1 cellular context compared by ENCODE assay signal in the genomic region with DNA sequence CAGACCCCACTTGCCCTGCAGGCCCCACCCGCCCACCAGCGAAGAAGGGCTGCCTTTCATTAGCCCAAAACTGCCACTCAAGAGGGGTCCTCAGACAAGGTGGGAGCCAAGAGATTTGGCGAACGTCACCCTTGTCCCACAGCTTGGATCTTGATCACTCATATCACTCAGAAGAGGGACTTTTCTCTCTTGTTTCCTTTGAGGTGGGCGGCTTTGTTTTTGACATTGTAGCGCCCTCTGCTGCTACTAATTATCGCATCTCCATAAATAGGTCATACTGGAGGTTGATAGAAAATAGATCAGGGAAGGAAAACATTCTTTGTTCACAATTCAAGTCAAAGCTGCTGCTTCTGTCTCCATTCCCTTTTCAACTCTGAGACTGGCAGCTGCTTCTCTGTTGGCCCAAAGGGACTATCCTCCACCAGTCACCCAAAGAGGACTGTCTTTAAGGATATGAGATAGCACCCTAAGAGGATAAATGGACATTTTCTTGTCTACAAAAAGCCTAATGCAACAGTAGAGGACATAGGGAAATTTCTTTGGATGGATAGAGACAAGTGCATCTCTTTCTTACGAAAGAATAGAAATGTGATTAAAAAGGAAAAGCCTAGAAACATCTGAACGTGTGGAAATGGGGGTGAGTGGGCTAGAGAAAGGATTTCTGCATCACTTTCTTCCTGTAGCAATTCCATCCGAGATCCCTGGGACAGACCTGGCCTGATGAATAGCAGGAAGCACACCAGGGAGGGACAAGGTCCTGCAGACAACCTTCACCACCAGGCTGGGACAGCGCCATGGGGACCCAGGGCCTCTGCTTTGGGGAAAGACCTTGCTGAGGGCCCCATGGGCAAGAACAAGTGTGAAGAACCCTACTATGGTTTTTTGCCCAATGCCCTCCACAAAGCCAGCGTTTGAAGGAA.
TF ChIP-seq lines count a peak whose summit lies in the region.

No MANE protein-coding gene starts in this region.

TF ChIP-seq in GM12878, 131 proteins besides CTCF, POLR2A, EP300 and RAD21 (continued from another document):
- TF ChIP-seq PAX5 (IDR thresholded peaks at IDR 0.05; ENCODE audit: borderline replicate concordance, low read depth, low read length) (no peak), IRF4 (IDR thresholded peaks at IDR 0.05; ENCODE audit: low read depth, low read length) (peak; percentile 70; the same call in 1 of the 2 replicates), PML (IDR thresholded peaks at IDR 0.05; ENCODE audit: low read length) (no peak), BACH1 (IDR thresholded peaks at IDR 0.05; ENCODE audit: borderline replicate concordance) (no peak), JUNB (IDR thresholded peaks at IDR 0.05) (peak; percentile 61; the same call in 1 of the 2 replicates), RUNX3 (IDR thresholded peaks at IDR 0.05; ENCODE audit: low read length) (peak; percentile 67), EED (IDR thresholded peaks at IDR 0.05; ENCODE audit: low read depth) (peak; percentile 78), KAT2A (conservative IDR thresholded peaks at IDR 0.05; ENCODE audit: control insufficient read depth, low read depth, low read length) (no peak), MTA2 (IDR thresholded peaks at IDR 0.05; ENCODE audit: low read depth) (peak; percentile 24; the same call in 1 of the 2 replicates), SMC3 (IDR thresholded peaks at IDR 0.05; ENCODE audit: borderline replicate concordance, low read length) (peak; percentile 92), ATF7 (IDR thresholded peaks at IDR 0.05; ENCODE audit: low read depth) (peak; percentile 58)
- TF ChIP-seq, protein P1, sequence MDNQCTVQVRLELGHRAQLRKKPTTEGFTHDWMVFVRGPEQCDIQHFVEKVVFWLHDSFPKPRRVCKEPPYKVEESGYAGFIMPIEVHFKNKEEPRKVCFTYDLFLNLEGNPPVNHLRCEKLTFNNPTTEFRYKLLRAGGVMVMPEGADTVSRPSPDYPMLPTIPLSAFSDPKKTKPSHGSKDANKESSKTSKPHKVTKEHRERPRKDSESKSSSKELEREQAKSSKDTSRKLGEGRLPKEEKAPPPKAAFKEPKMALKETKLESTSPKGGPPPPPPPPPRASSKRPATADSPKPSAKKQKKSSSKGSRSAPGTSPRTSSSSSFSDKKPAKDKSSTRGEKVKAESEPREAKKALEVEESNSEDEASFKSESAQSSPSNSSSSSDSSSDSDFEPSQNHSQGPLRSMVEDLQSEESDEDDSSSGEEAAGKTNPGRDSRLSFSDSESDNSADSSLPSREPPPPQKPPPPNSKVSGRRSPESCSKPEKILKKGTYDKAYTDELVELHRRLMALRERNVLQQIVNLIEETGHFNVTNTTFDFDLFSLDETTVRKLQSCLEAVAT (IDR thresholded peaks at IDR 0.05) = peak; percentile 77
- TF ChIP-seq, protein P2, sequence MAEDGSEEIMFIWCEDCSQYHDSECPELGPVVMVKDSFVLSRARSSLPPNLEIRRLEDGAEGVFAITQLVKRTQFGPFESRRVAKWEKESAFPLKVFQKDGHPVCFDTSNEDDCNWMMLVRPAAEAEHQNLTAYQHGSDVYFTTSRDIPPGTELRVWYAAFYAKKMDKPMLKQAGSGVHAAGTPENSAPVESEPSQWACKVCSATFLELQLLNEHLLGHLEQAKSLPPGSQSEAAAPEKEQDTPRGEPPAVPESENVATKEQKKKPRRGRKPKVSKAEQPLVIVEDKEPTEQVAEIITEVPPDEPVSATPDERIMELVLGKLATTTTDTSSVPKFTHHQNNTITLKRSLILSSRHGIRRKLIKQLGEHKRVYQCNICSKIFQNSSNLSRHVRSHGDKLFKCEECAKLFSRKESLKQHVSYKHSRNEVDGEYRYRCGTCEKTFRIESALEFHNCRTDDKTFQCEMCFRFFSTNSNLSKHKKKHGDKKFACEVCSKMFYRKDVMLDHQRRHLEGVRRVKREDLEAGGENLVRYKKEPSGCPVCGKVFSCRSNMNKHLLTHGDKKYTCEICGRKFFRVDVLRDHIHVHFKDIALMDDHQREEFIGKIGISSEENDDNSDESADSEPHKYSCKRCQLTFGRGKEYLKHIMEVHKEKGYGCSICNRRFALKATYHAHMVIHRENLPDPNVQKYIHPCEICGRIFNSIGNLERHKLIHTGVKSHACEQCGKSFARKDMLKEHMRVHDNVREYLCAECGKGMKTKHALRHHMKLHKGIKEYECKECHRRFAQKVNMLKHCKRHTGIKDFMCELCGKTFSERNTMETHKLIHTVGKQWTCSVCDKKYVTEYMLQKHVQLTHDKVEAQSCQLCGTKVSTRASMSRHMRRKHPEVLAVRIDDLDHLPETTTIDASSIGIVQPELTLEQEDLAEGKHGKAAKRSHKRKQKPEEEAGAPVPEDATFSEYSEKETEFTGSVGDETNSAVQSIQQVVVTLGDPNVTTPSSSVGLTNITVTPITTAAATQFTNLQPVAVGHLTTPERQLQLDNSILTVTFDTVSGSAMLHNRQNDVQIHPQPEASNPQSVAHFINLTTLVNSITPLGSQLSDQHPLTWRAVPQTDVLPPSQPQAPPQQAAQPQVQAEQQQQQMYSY (CRISPR knock-in tag; IDR thresholded peaks at IDR 0.05) = no peak
- TF ChIP-seq, protein P3, sequence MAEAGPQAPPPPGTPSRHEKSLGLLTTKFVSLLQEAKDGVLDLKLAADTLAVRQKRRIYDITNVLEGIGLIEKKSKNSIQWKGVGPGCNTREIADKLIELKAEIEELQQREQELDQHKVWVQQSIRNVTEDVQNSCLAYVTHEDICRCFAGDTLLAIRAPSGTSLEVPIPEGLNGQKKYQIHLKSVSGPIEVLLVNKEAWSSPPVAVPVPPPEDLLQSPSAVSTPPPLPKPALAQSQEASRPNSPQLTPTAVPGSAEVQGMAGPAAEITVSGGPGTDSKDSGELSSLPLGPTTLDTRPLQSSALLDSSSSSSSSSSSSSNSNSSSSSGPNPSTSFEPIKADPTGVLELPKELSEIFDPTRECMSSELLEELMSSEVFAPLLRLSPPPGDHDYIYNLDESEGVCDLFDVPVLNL (IDR thresholded peaks at IDR 0.05; ENCODE audit: low read depth, low read length) = no peak
